1 cellular context compared by ENCODE assay signal in the genomic region with DNA sequence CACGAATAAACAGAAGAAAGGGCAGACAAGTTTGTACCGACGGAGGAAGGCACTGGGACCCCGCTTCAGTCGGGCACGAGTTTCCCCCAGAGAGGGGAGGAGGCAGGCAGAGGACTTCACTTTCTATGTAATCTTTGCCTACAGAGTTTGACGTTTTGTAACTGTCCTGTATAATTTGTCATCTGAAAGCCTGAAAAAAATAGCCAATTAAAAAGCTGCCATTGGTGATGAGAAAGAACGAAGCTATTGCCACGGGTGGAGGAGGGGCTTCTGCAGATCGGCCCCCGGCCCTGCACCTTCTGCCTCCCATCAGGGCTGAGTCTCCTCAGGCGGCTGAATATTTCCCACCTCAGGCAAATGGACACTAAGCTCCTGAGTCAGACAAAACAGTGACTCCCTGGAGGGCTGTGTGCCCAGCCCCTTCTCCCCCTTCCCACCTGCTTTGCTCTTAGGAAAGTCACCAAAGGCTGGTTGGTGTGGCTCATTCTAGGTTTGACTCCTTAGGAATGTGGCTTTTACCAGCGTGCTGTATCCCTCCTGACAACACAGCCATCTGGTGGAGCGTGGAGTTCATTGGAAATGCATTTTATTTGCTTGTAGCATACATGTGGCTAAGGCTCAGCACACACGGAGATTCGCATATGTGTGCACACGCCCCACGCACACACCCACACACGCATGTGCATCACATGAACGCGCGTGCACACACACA.
TF ChIP-seq lines count a peak whose summit lies in the region.

No MANE protein-coding gene starts in this region.

TF ChIP-seq in K562, 482 proteins besides CTCF, POLR2A, EP300 and RAD21:
- TF ChIP-seq, protein P1, sequence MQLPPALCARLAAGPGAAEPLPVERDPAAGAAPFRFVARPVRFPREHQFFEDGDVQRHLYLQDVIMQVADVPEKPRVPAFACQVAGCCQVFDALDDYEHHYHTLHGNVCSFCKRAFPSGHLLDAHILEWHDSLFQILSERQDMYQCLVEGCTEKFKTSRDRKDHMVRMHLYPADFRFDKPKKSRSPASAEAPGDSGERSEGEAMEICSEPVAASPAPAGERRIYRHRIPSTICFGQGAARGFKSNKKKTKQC (CRISPR knock-in tag; IDR thresholded peaks at IDR 0.05), result 0 out of 2 replicates have a peak, but pooled peaks have one; percentile 54
- no peak for TF ChIP-seq SMC3 (conservative IDR thresholded peaks at IDR 0.05; ENCODE audit: insufficient read depth, low read depth, low read length)
